13 cellular contexts compared by ENCODE assay signal in genomic region chrX:47958943-47959342, GRCh38. TPM values are rescaled to one million over a fixed set of nuclear protein-coding genes. Genes with fewer than 3 reads are reported as not detected.
A peak's percentile ranks its signal among the peaks of the same experiment; 100 is the strongest.
DNase-seq lines count a peak whose midpoint lies in the region; ATAC-seq and TF ChIP-seq lines count a peak whose summit lies in the region.
"Had no signal": no experiment of that assay in that cellular context is flagged by ENCODE, and none has a peak within 500 bp of the region (broad histone marks: within the 10 kb centered on the region; RNA-seq: fewer than 3 reads in every experiment).

No MANE protein-coding gene starts in this region.

- CTCF ChIA-PET in naive thymus-derived CD4-positive, alpha-beta T cell (lab: Charles Lee) = interaction anchor here (0.9 kb wide), 2 partner anchors 21 to 68 kb away, joined by 3 to 4 read pairs; no protein-coding TSS in a partner anchor

- no peak overlapping the region for H3K4me3 ChIP-seq in naive thymus-derived CD4-positive, alpha-beta T cell (ENCODE audit: low read length)
- no peak overlapping the region for H3K4me3 ChIP-seq in vagina
- H3K4me3 ChIP-seq: transverse colon had no signal

- no peaks in the 10 kb centered on the region for H3K4me1 ChIP-seq in naive thymus-derived CD4-positive, alpha-beta T cell (ENCODE audit: control insufficient read depth in 2 of 2, insufficient read depth in 2 of 2, low read length in 2 of 2)
- no peaks in the 10 kb centered on the region for H3K4me1 ChIP-seq in vagina
- H3K4me1 ChIP-seq: transverse colon had no signal

- peak; percentile 3 for DNase-seq in NCI-H748 (lab: John Stamatoyannopoulos, UW; ENCODE audit: unreplicated experiment)
- no peak for DNase-seq in NCI-H748 treated with DMSO at 0.1 percent for 48 hours (lab: John Stamatoyannopoulos, UW)
- DNase-seq in M059J (ENCODE audit: low read depth) = peak; percentile 13
- DNase-seq in activated naive CD4-positive, alpha-beta T cell treated with anti-CD3 and anti-CD28 coated beads, Interleukin-2, amount 50 U/mL, for 72 hours (ENCODE audit: low spot score in 2 of 2) = peak in 1 of 2 donors; percentile 13
- DNase-seq in naive thymus-derived CD4-positive, alpha-beta T cell = peak in 7 of 9 donors; percentile 17 to 53 (median 28)
- no peak for DNase-seq in vagina (ENCODE audit: extremely low spot score in 2 of 2)
- DNase-seq: NCI-H1694, transverse colon had no signal

- no peaks in the 10 kb centered on the region for H3K36me3 Mint-ChIP-seq in activated naive CD4-positive, alpha-beta T cell treated with anti-CD3 and anti-CD28 coated beads, Interleukin-2, amount 50 U/mL, for 72 hours
- no peaks in the 10 kb centered on the region for H3K36me3 Mint-ChIP-seq in naive thymus-derived CD4-positive, alpha-beta T cell

- TF ChIP-seq POLR2A in vagina (IDR thresholded peaks at IDR 0.05) = no peak

- H3K4me1 Mint-ChIP-seq in naive thymus-derived CD4-positive, alpha-beta T cell = peaks cover 0 to 3% (median 0%) of the 10 kb centered on the region in 7 donors

- peak; percentile 71 to 74 for ATAC-seq in activated naive CD4-positive, alpha-beta T cell treated with anti-CD3 and anti-CD28 coated beads, Interleukin-2, amount 50 U/mL, for 72 hours
- peak; percentile 79 for ATAC-seq in naive thymus-derived CD4-positive, alpha-beta T cell
- no peak for ATAC-seq in GM19452 (IDR thresholded peaks at IDR 0.05; ENCODE audit: unreplicated experiment)
- ATAC-seq in HG03175 (IDR thresholded peaks at IDR 0.05; ENCODE audit: unreplicated experiment) = no peak

- no peaks in the 10 kb centered on the region for H3K9me3 Mint-ChIP-seq in activated naive CD4-positive, alpha-beta T cell treated with anti-CD3 and anti-CD28 coated beads, Interleukin-2, amount 50 U/mL, for 72 hours
- H3K9me3 Mint-ChIP-seq in naive thymus-derived CD4-positive, alpha-beta T cell = no peaks in the 10 kb centered on the region

- no peaks in the 10 kb centered on the region for H3K9me3 ChIP-seq in naive thymus-derived CD4-positive, alpha-beta T cell (ENCODE audit: control insufficient read depth in 2 of 3, low read length in 3 of 3)
- H3K9me3 ChIP-seq in vagina = no peaks in the 10 kb centered on the region
- H3K9me3 ChIP-seq: transverse colon had no signal

- TF ChIP-seq CTCF in vagina (IDR thresholded peaks at IDR 0.05) = no peak

- no peaks in the 10 kb centered on the region for H3K27me3 Mint-ChIP-seq in naive thymus-derived CD4-positive, alpha-beta T cell

- POLR2A ChIA-PET in naive thymus-derived CD4-positive, alpha-beta T cell (lab: Charles Lee) = no interaction called here

- H3K27ac Mint-ChIP-seq in activated naive CD4-positive, alpha-beta T cell treated with anti-CD3 and anti-CD28 coated beads, Interleukin-2, amount 50 U/mL, for 72 hours = no peak overlapping the region
- no peak overlapping the region for H3K27ac Mint-ChIP-seq in naive thymus-derived CD4-positive, alpha-beta T cell

- no peak overlapping the region for H3K4me3 Mint-ChIP-seq in naive thymus-derived CD4-positive, alpha-beta T cell

- intact Hi-C loops in naive thymus-derived CD4-positive, alpha-beta T cell (cut with micrococcal nuclease) = loop anchor here (1.0 to 10.0 kb wide), 4 partner anchors 67 to 126 kb away; partner anchors contain the start of gene ZNF81 (in 1 of the 2)
- intact Hi-C loops in vagina (cut with DNase I) = no loop called here

- no peak overlapping the region for H3K27ac ChIP-seq in naive thymus-derived CD4-positive, alpha-beta T cell (ENCODE audit: low read depth, low read length)
- H3K27ac ChIP-seq in vagina = no peak overlapping the region
- H3K27ac ChIP-seq: transverse colon had no signal

- H3K36me3 ChIP-seq in naive thymus-derived CD4-positive, alpha-beta T cell (ENCODE audit: control insufficient read depth in 2 of 3, insufficient read depth in 3 of 3, low read length in 3 of 3) = no peaks in the 10 kb centered on the region
- no peaks in the 10 kb centered on the region for H3K36me3 ChIP-seq in vagina
- H3K36me3 ChIP-seq: transverse colon had no signal

- no peaks in the 10 kb centered on the region for H3K27me3 ChIP-seq in naive thymus-derived CD4-positive, alpha-beta T cell (ENCODE audit: control insufficient read depth in 2 of 2, insufficient read depth in 2 of 2, low read length in 2 of 2)
- no peaks in the 10 kb centered on the region for H3K27me3 ChIP-seq in vagina
- H3K27me3 ChIP-seq: transverse colon had no signal

RNA-seq across cellular contexts. Expression of gene ZNF182, which starts 44.8 kb away (rescaled TPM):
- 4.1 and 5.7 TPM in 2 replicates for total RNA-seq in M059J (2014; rRNA removed; shearing (Covaris generic))
- 10 to 100 TPM in 1 of 2 donors, 1 to 10 TPM in 1; 7.2 to 14.0 TPM for total RNA-seq in activated naive CD4-positive, alpha-beta T cell treated with anti-CD3 and anti-CD28 coated beads, Interleukin-2, amount 50 U/mL, for 72 hours
- 10 to 100 TPM in 2 of 5 experiments, 1 to 10 TPM in 3; 6.6 to 16.7 (median 9.0) TPM for total RNA-seq in naive thymus-derived CD4-positive, alpha-beta T cell
- 1 to 10 TPM; 4.6 to 10.0 TPM for polyA plus RNA-seq in naive thymus-derived CD4-positive, alpha-beta T cell
- 4.2 TPM for total RNA-seq in vagina

RNA-seq across cellular contexts. Expression of gene SPACA5, which starts 47.8 kb away (rescaled TPM):
- total RNA-seq in M059J (2014; rRNA removed; shearing (Covaris generic)) = not detected in 2 replicates
- total RNA-seq in activated naive CD4-positive, alpha-beta T cell treated with anti-CD3 and anti-CD28 coated beads, Interleukin-2, amount 50 U/mL, for 72 hours = not detected
- under 1 TPM in 1 of 5 experiments, not detected in 4; 0.59 TPM for total RNA-seq in naive thymus-derived CD4-positive, alpha-beta T cell
- polyA plus RNA-seq in naive thymus-derived CD4-positive, alpha-beta T cell = under 1 TPM in 1 of 2 donors, not detected in 1; 0.60 TPM
- total RNA-seq in vagina = not detected
- total RNA-seq: fibroblast of lung, renal cortical epithelial cell, transverse colon had no signal
- polyA plus RNA-seq: AG04450, fibroblast of lung had no signal

Comparison
In these comparisons a context has a peak if more than half of its experiments do, and no peak if none do; other contexts are left out.
1. DNase-seq: peak in NCI-H748 (single experiment), M059J (single experiment) and naive thymus-derived CD4-positive, alpha-beta T cell (7 of 9); none in NCI-H748 treated with DMSO at 0.1 percent for 48 hours (single experiment) and vagina (0 of 2).
2. ATAC-seq: peak in activated naive CD4-positive, alpha-beta T cell treated with anti-CD3 and anti-CD28 coated beads, Interleukin-2, amount 50 U/mL, for 72 hours (2 of 2) and naive thymus-derived CD4-positive, alpha-beta T cell (single experiment); none in GM19452 (single experiment) and HG03175 (single experiment).